ENCODE assay signal across 1 cellular context in the genomic region with DNA sequence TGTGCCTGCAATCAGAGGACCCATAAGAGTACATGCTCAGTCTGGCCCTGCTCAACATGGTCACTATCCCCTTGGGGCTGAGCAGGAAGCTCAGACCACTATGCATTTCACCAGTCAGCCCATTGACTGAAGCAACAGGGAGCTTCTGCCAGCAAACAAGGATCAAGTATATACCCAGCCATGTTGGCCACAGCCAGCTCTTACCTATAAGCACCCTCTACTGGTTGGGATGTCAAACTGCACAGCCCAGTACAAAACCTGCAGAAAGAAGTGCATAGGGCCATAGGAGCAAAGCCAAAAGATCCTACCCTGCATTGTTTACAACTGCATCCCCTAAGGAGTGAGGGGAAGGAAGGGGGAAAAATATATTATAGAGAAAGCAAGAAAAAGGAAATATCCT.
TF ChIP-seq lines count a peak whose summit lies in the region.

No MANE protein-coding gene starts in this region.

TF ChIP-seq in SK-N-SH treated with all-trans-retinoic acid at 6 μM for 48 hours, 23 proteins besides CTCF, POLR2A, EP300 and RAD21 (continued from another document):
- TF ChIP-seq, protein P1, sequence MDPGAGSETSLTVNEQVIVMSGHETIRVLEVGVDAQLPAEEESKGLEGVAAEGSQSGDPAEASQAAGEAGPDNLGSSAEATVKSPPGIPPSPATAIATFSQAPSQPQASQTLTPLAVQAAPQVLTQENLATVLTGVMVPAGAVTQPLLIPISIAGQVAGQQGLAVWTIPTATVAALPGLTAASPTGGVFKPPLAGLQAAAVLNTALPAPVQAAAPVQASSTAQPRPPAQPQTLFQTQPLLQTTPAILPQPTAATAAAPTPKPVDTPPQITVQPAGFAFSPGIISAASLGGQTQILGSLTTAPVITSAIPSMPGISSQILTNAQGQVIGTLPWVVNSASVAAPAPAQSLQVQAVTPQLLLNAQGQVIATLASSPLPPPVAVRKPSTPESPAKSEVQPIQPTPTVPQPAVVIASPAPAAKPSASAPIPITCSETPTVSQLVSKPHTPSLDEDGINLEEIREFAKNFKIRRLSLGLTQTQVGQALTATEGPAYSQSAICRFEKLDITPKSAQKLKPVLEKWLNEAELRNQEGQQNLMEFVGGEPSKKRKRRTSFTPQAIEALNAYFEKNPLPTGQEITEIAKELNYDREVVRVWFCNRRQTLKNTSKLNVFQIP (CRISPR knock-in tag; IDR thresholded peaks at IDR 0.05; ENCODE audit: borderline replicate concordance, low read depth), result no peak
- TF ChIP-seq ZFP3 (CRISPR knock-in tag; IDR thresholded peaks at IDR 0.05) (no peak), TCF4 (CRISPR knock-in tag; IDR thresholded peaks at IDR 0.05; ENCODE audit: borderline replicate concordance) (no peak), ZNF8 (CRISPR knock-in tag; IDR thresholded peaks at IDR 0.05) (no peak), GLIS3 (CRISPR knock-in tag; IDR thresholded peaks at IDR 0.05) (no peak), ISL1 (CRISPR knock-in tag; IDR thresholded peaks at IDR 0.05) (no peak), ZFP30 (CRISPR knock-in tag; IDR thresholded peaks at IDR 0.05) (no peak), ZC3H10 (CRISPR knock-in tag; IDR thresholded peaks at IDR 0.05) (no peak)
- TF ChIP-seq, protein P2, sequence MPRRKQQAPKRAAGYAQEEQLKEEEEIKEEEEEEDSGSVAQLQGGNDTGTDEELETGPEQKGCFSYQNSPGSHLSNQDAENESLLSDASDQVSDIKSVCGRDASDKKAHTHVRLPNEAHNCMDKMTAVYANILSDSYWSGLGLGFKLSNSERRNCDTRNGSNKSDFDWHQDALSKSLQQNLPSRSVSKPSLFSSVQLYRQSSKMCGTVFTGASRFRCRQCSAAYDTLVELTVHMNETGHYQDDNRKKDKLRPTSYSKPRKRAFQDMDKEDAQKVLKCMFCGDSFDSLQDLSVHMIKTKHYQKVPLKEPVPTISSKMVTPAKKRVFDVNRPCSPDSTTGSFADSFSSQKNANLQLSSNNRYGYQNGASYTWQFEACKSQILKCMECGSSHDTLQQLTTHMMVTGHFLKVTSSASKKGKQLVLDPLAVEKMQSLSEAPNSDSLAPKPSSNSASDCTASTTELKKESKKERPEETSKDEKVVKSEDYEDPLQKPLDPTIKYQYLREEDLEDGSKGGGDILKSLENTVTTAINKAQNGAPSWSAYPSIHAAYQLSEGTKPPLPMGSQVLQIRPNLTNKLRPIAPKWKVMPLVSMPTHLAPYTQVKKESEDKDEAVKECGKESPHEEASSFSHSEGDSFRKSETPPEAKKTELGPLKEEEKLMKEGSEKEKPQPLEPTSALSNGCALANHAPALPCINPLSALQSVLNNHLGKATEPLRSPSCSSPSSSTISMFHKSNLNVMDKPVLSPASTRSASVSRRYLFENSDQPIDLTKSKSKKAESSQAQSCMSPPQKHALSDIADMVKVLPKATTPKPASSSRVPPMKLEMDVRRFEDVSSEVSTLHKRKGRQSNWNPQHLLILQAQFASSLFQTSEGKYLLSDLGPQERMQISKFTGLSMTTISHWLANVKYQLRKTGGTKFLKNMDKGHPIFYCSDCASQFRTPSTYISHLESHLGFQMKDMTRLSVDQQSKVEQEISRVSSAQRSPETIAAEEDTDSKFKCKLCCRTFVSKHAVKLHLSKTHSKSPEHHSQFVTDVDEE (CRISPR knock-in tag; IDR thresholded peaks at IDR 0.05), result no peak
